In the genomic region with DNA sequence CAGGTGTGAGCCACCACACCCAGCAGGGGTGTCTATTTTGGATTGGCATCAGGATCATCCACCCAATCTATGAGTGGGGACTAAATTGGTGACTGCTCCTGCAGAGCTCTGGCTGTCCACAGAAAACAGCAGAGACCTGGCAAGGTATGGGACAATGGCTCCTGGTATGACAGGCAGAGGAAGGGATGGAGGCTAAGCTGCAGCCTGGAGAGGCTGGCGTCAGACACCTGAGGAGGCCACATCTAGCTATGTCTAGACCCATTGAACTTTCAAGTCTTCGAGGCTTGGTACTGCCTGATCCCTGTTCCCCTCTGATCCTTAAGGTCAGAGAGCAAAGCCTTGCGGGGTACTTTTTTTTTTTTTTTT, we compare ENCODE assay signal across 31 cellular contexts. TPM values are rescaled to one million over a fixed set of nuclear protein-coding genes. Genes with fewer than 3 reads are reported as not detected.
DNase-seq lines count a peak whose midpoint lies in the region; ATAC-seq and TF ChIP-seq lines count a peak whose summit lies in the region.
"Had no signal": no experiment of that assay in that cellular context is flagged by ENCODE, and none has a peak within 500 bp of the region (broad histone marks: within the 10 kb centered on the region; RNA-seq: fewer than 3 reads in every experiment).

No MANE protein-coding gene starts in this region.

- intact Hi-C loops in Panc1 (cut with micrococcal nuclease; ENCODE audit: unreplicated experiment) = no loop called here

- no peak overlapping the region; the same call in 1 of the 2 replicates for H3K9ac ChIP-seq in SK-N-SH

- no TSS peak for BruUV-seq in Panc1 (replicated peaks; lab: Mats Ljungman, UMichigan)

- H3K27me3 ChIP-seq in ACC112 (ENCODE audit: insufficient read depth, low read length) (no peaks in the 10 kb centered on the region), Panc1 (ENCODE audit: control insufficient read depth, insufficient read depth, low read length) (no peaks in the 10 kb centered on the region), hepatocyte (no peaks in the 10 kb centered on the region), osteoblast (ENCODE audit: insufficient read depth, low read length) (no peaks in the 10 kb centered on the region), HAP-1 (ENCODE audit: low read depth) (no peaks in the 10 kb centered on the region), SK-N-SH (ENCODE audit: insufficient read depth) (no peaks in the 10 kb centered on the region)

- no peak for TF ChIP-seq EP300 in SK-N-SH (IDR thresholded peaks at IDR 0.05; ENCODE audit: borderline replicate concordance in 1 of 2, low read depth in 1 of 2, low read length in 1 of 2)

- DNase-seq in Panc1 (ENCODE audit: low read depth, low spot score) (no peak), hepatocyte (ENCODE audit: low spot score) (no peak), osteoblast (ENCODE audit: insufficient read length, low spot score, missing footprints) (no peak), NCI-H1105 treated with DMSO at 0.1 percent for 48 hours (lab: John Stamatoyannopoulos, UW) (no peak), HAP-1 (ENCODE audit: low spot score in 2 of 2) (no peak), SK-N-SH (no peak)
- no peak for DNase-seq in stimulated activated CD4-positive, alpha-beta T cell treated with anti-CD3 and anti-CD28 coated beads, Interleukin-15, amount 100 ng/mL, for 24 hours
- DNase-seq: activated CD4-positive, alpha-beta T cell treated with anti-CD3 and anti-CD28 coated beads, Interleukin-2, amount 10 ng/mL, durations not matched to agents 7 days and 5 days; activated CD8-positive, alpha-beta memory T cell treated with anti-CD3 and anti-CD28 coated beads, Interleukin-2, amount 10 ng/mL, durations not matched to agents 7 days and 5 days; activated naive CD4-positive, alpha-beta T cell treated with anti-CD3 and anti-CD28 coated beads, Interleukin-2, amount 50 U/mL, for 16 hours; anterior cingulate cortex; Caco-2; central memory CD4-positive, alpha-beta T cell; DMS79; GF-D8; GOT3; head of caudate nucleus; Kasumi-1; left cardiac atrium; midbrain; NCI-H187; NCI-H69; nephron progenitor cell; Right ventricle myocardium superior; stimulated activated CD4-positive, alpha-beta T cell treated with anti-CD3 and anti-CD28 coated beads, Interleukin-1b, Interleukin-23, amount 100 ng/mL, for 48 hours; SW 1271; T1000 had no signal

- TF ChIP-seq CTCF in Panc1 (IDR thresholded peaks at IDR 0.05) = no peak
- TF ChIP-seq CTCF in hepatocyte (IDR thresholded peaks at IDR 0.05; ENCODE audit: poor library complexity) = no peak
- no peak for TF ChIP-seq CTCF in osteoblast (IDR thresholded peaks at IDR 0.05; ENCODE audit: extremely low read depth, low read depth, low read length)
- no peak for TF ChIP-seq CTCF in SK-N-SH (IDR thresholded peaks at IDR 0.05)

- peaks cover 80% of the 10 kb centered on the region for H3F3A ChIP-seq in SK-N-SH (replicated peaks; ENCODE audit: insufficient read depth)

- peaks cover 17% of the 10 kb centered on the region for H3K36me3 ChIP-seq in ACC112 (ENCODE audit: insufficient read depth, low read length)
- no peaks in the 10 kb centered on the region for H3K36me3 ChIP-seq in Panc1 (ENCODE audit: control insufficient read depth, insufficient read depth, low read length)
- no peaks in the 10 kb centered on the region for H3K36me3 ChIP-seq in hepatocyte (replicated peaks; ENCODE audit: insufficient read depth, low read depth)
- H3K36me3 ChIP-seq in osteoblast (ENCODE audit: insufficient read depth, low read length) = peaks cover 13% of the 10 kb centered on the region
- no peaks in the 10 kb centered on the region for H3K36me3 ChIP-seq in HAP-1 (replicated peaks)
- H3K36me3 ChIP-seq in SK-N-SH (replicated peaks in 1 of 2; ENCODE audit: control insufficient read depth in 1 of 2, insufficient read depth in 2 of 2, low read length in 1 of 2) = peaks cover 0 to 16% of the 10 kb centered on the region in 2 experiments

- no peak overlapping the region for H2AFZ ChIP-seq in ACC112 (ENCODE audit: low read length, unreplicated experiment)
- H2AFZ ChIP-seq in hepatocyte = no peak overlapping the region
- no peak overlapping the region for H2AFZ ChIP-seq in osteoblast (ENCODE audit: low read length)
- H2AFZ ChIP-seq in SK-N-SH (ENCODE audit: low read depth) = no peak overlapping the region

- peak overlapping the region; percentile 100 for H3K27ac ChIP-seq in ACC112 (ENCODE audit: low read depth, low read length)
- peak overlapping the region; percentile 98 for H3K27ac ChIP-seq in Panc1 (ENCODE audit: low read length)
- peak overlapping the region; percentile 94 for H3K27ac ChIP-seq in hepatocyte
- H3K27ac ChIP-seq in osteoblast (ENCODE audit: low read depth, low read length) = peak overlapping the region; percentile 98
- H3K27ac ChIP-seq in SK-N-SH (ENCODE audit: low read depth in 2 of 2, low read length in 1 of 2) = peak overlapping the region in 1 of 2 experiments; percentile 98; a peak in 2 of 4 replicates

- in situ Hi-C loops in Panc1 (cut with HindIII; ENCODE audit: low pct_unique_long_range_greater_than_20kb, low sequenced_read_pairs) (no loop called here), HAP-1 (cut with MboI; ENCODE audit: low sequenced_read_pairs) (no loop called here)

- H3K4me1 ChIP-seq in ACC112 (ENCODE audit: control insufficient read depth, insufficient read depth, low read length, unreplicated experiment) = peaks cover 69% of the 10 kb centered on the region
- H3K4me1 ChIP-seq in Panc1 (ENCODE audit: control insufficient read depth, insufficient read depth, low read length) = peaks cover 71% of the 10 kb centered on the region
- peaks cover 38% of the 10 kb centered on the region for H3K4me1 ChIP-seq in hepatocyte (ENCODE audit: insufficient read depth)
- H3K4me1 ChIP-seq in osteoblast (ENCODE audit: insufficient read depth, low read length) = peaks cover 76% of the 10 kb centered on the region
- H3K4me1 ChIP-seq in HAP-1 = peaks cover 3% of the 10 kb centered on the region; the same call in 1 of the 2 replicates
- H3K4me1 ChIP-seq in SK-N-SH (ENCODE audit: control insufficient read depth in 1 of 2, insufficient read depth in 2 of 2, low read depth in 1 of 2, low read length in 1 of 2) = peaks cover 14 to 52% of the 10 kb centered on the region in 2 experiments; a peak in 3 of 4 replicates

- WGBS in hepatocyte (ENCODE audit: low lambda C conversion rate, missing lambda C conversion rate) = 84% methylated on average over 3 of the region's 3 CpGs
- WGBS in SK-N-SH (ENCODE audit: low lambda C conversion rate) = 83% methylated on average over 3 of the region's 3 CpGs

- CTCF ChIA-PET in Panc1 (lab: Charles Lee) (interaction anchor here (1.2 kb wide), 1 partner anchor 20 kb away, joined by 3 read pairs; no protein-coding TSS in a partner anchor), SK-N-SH (lab: Yijun Ruan, JAX) (interaction anchor here (0.6 to 3.4 kb wide), 10 partner anchors 14 to 229 kb away, joined by 3 to 19 read pairs (median 6); no protein-coding TSS in a partner anchor)

- H3K79me2 ChIP-seq in ACC112 (ENCODE audit: control insufficient read depth, insufficient read depth, low read length, unreplicated experiment) (peaks cover 36% of the 10 kb centered on the region), hepatocyte (no peaks in the 10 kb centered on the region), osteoblast (ENCODE audit: insufficient read depth, low read length) (peaks cover 26% of the 10 kb centered on the region), SK-N-SH (ENCODE audit: insufficient read depth) (peaks cover 64% of the 10 kb centered on the region)

- no peak for ATAC-seq in Panc1
- ATAC-seq: activated CD8-positive, alpha-beta memory T cell treated with anti-CD3 and anti-CD28 coated beads, Interleukin-2, amount 10 ng/mL, durations not matched to agents 7 days and 5 days; left cardiac atrium had no signal

- H3K4me2 ChIP-seq in hepatocyte = no peak overlapping the region
- H3K4me2 ChIP-seq in osteoblast (ENCODE audit: insufficient read depth, low read length) = no peak overlapping the region
- H3K4me2 ChIP-seq in SK-N-SH = no peak overlapping the region

- POLR2A ChIA-PET in Panc1 (lab: Charles Lee) (interaction anchor here (0.9 to 1.1 kb wide), 3 partner anchors 9 to 29 kb away, joined by 3 read pairs; no protein-coding TSS in a partner anchor), SK-N-SH (lab: Yijun Ruan, JAX) (interaction anchor here (0.7 kb wide), 1 partner anchor 10 kb away, joined by 5 read pairs; no protein-coding TSS in a partner anchor)

- H3K9me3 ChIP-seq in Panc1 (ENCODE audit: control insufficient read depth, insufficient read depth, low read depth, low read length) (no peaks in the 10 kb centered on the region), hepatocyte (ENCODE audit: low read depth) (no peaks in the 10 kb centered on the region), osteoblast (ENCODE audit: low read depth, low read length) (no peaks in the 10 kb centered on the region), HAP-1 (no peaks in the 10 kb centered on the region), SK-N-SH (no peaks in the 10 kb centered on the region)
- H3K9me3 ChIP-seq: Caco-2 had no signal

- H3K4me3 ChIP-seq in ACC112 (ENCODE audit: low read depth, low read length) = no peak overlapping the region
- no peak overlapping the region for H3K4me3 ChIP-seq in Panc1 (ENCODE audit: low read depth in 2 of 2, low read length in 2 of 2)
- H3K4me3 ChIP-seq in hepatocyte = no peak overlapping the region
- no peak overlapping the region for H3K4me3 ChIP-seq in osteoblast (ENCODE audit: insufficient read depth, low read length)
- no peak overlapping the region for H3K4me3 ChIP-seq in HAP-1
- H3K4me3 ChIP-seq in SK-N-SH (ENCODE audit: low read depth in 2 of 2, low read length in 1 of 2) = no peak overlapping the region

- no peak for TF ChIP-seq RAD21 in SK-N-SH (IDR thresholded peaks at IDR 0.05; ENCODE audit: low read length)

- H4K20me1 ChIP-seq in hepatocyte (ENCODE audit: insufficient read depth, poor library complexity, severe bottlenecking) (no peaks in the 10 kb centered on the region), osteoblast (ENCODE audit: insufficient read depth, low read length) (peaks cover 16% of the 10 kb centered on the region), SK-N-SH (ENCODE audit: insufficient read depth) (peaks cover 17% of the 10 kb centered on the region)

- H3K9me2 ChIP-seq in hepatocyte (replicated peaks; ENCODE audit: insufficient read depth) (no peaks in the 10 kb centered on the region), SK-N-SH (no peaks in the 10 kb centered on the region)

RNA-seq across cellular contexts. Expression of a gene that starts 3.2 kb away (rescaled TPM):
- 370 TPM for total RNA-seq in Panc1 (2021; ENCODE audit: unreplicated experiment)
- polyA plus RNA-seq in Panc1 (2012; ENCODE audit: insufficient read length) = 482 TPM
- 81.8 and 98.2 TPM in 2 replicates for total RNA-seq in hepatocyte
- 181 and 185 TPM in 2 replicates for polyA plus RNA-seq in hepatocyte
- total RNA-seq in osteoblast = 237 and 278 TPM in 2 replicates
- 4,174 and 5,753 TPM in 2 replicates for polyA plus RNA-seq in SK-N-SH (2012; rRNA removed)
- 2,518 and 3,426 TPM in 2 replicates for polyA plus RNA-seq in SK-N-SH (2012; cell fraction: cytosol; rRNA removed)
- polyA plus RNA-seq in SK-N-SH (2012; cell fraction: nucleus; rRNA removed) = 3,662 and 5,083 TPM in 2 replicates

RNA-seq across cellular contexts. Expression of a gene that starts 30.6 kb away (rescaled TPM):
- total RNA-seq in Panc1 (2021; ENCODE audit: unreplicated experiment) (74.2 TPM), hepatocyte (85.8 and 118 TPM in 2 replicates), osteoblast (101 and 102 TPM in 2 replicates)
- polyA plus RNA-seq in Panc1 (2012; ENCODE audit: insufficient read length) = 152 TPM
- polyA plus RNA-seq in hepatocyte (31.1 and 32.0 TPM in 2 replicates), SK-N-SH (2012; rRNA removed) (616 and 704 TPM in 2 replicates)
- polyA plus RNA-seq in SK-N-SH (2012; cell fraction: cytosol; rRNA removed) = 481 and 593 TPM in 2 replicates
- 340 and 390 TPM in 2 replicates for polyA plus RNA-seq in SK-N-SH (2012; cell fraction: nucleus; rRNA removed)

RNA-seq across cellular contexts. Expression of a gene that starts 38.4 kb away (rescaled TPM):
- total RNA-seq in Panc1 (2021; ENCODE audit: unreplicated experiment) = 37.4 TPM
- polyA plus RNA-seq in Panc1 (2012; ENCODE audit: insufficient read length) = 31.8 TPM
- total RNA-seq in hepatocyte = 10.0 and 13.1 TPM in 2 replicates
- 25.7 and 27.2 TPM in 2 replicates for polyA plus RNA-seq in hepatocyte
- total RNA-seq in osteoblast = 13.8 and 14.7 TPM in 2 replicates
- polyA plus RNA-seq in SK-N-SH (2012; rRNA removed) = 2.5 and 2.9 TPM in 2 replicates
- 2.4 TPM in 2 replicates for polyA plus RNA-seq in SK-N-SH (2012; cell fraction: cytosol; rRNA removed)
- 7.4 and 7.8 TPM in 2 replicates for polyA plus RNA-seq in SK-N-SH (2012; cell fraction: nucleus; rRNA removed)

RNA-seq across cellular contexts. Expression of a gene that starts 41.7 kb away (rescaled TPM):
- total RNA-seq in Panc1 (2021; ENCODE audit: unreplicated experiment) (4.4 TPM), hepatocyte (0.30 and 0.32 TPM in 2 replicates), osteoblast (0.36 TPM in 1 of 2 replicates, not detected in the other)
- 10.8 TPM for polyA plus RNA-seq in Panc1 (2012; ENCODE audit: insufficient read length)
- polyA plus RNA-seq in hepatocyte (0.19 and 0.80 TPM in 2 replicates), SK-N-SH (2012; rRNA removed) (17.4 and 54.3 TPM in 2 replicates)
- 48.7 and 59.7 TPM in 2 replicates for polyA plus RNA-seq in SK-N-SH (2012; cell fraction: cytosol; rRNA removed)
- 65.5 and 96.9 TPM in 2 replicates for polyA plus RNA-seq in SK-N-SH (2012; cell fraction: nucleus; rRNA removed)
- total RNA-seq: left cardiac atrium, posterior vena cava, Right ventricle myocardium superior, urinary bladder had no signal

RNA-seq across cellular contexts. Expression of a gene that starts 56.4 kb away (rescaled TPM):
- 0.15 TPM for total RNA-seq in Panc1 (2021; ENCODE audit: unreplicated experiment)
- polyA plus RNA-seq in Panc1 (2012; ENCODE audit: insufficient read length) = not detected
- not detected in 2 replicates for total RNA-seq in hepatocyte
- not detected in 2 replicates for polyA plus RNA-seq in hepatocyte
- not detected in 2 replicates for total RNA-seq in osteoblast
- 0.64 and 0.68 TPM in 2 replicates for polyA plus RNA-seq in SK-N-SH (2012; rRNA removed)
- 0.51 and 0.62 TPM in 2 replicates for polyA plus RNA-seq in SK-N-SH (2012; cell fraction: cytosol; rRNA removed)
- polyA plus RNA-seq in SK-N-SH (2012; cell fraction: nucleus; rRNA removed) = 3.7 and 7.0 TPM in 2 replicates
- total RNA-seq: A673; activated CD4-positive, alpha-beta T cell treated with anti-CD3 and anti-CD28 coated beads, Interleukin-2, amount 10 ng/mL, durations not matched to agents 7 days and 5 days; activated CD8-positive, alpha-beta memory T cell treated with anti-CD3 and anti-CD28 coated beads, Interleukin-2, amount 10 ng/mL, durations not matched to agents 7 days and 5 days; Caco-2; left cardiac atrium; posterior vena cava; Right ventricle myocardium superior; urinary bladder had no signal
- polyA plus RNA-seq: urinary bladder had no signal
